27 cellular contexts compared by ENCODE assay signal in the genomic region with DNA sequence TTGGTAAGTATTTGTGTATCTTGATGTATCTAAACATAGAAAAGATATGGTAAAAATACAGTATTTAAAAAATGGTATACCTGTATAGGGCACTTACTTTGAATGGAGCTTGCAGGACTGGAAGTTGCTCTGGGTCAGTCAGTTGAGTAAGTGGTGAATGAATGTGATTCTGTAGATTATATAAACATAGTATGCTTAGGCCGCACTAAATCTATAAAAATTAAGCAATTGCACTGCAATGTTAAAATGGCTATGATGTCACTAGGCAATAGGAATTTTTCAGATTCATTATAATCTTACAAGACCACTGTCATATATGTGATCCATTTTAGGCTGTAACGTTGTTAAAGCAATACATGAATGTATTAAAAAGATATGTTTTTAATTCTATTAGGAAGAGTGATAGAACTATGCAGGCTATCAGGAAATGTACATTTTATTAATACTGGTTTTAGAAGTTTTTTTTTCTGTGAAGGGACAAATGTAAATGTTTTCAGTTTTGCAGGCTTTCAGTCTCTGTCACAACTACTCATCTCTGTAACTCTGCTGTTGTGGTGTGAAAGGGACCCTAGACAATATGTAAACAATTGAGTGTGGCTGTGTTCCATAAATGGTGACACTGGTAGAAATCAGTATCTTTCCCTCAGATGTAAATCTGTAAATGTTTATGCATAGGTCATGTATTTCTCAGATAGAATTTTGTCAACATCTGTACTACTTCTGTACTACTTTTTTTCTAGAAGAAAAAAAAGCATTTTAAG. TPM values are rescaled to one million over a fixed set of nuclear protein-coding genes. Genes with fewer than 3 reads are reported as not detected.
DNase-seq lines count a peak whose midpoint lies in the region; ATAC-seq and TF ChIP-seq lines count a peak whose summit lies in the region.
"Had no signal": no experiment of that assay in that cellular context is flagged by ENCODE, and none has a peak within 500 bp of the region (broad histone marks: within the 10 kb centered on the region; RNA-seq: fewer than 3 reads in every experiment).

No MANE protein-coding gene starts in this region.

- H3K4me1 ChIP-seq in Karpas-422 (ENCODE audit: low read length) = peaks cover 33% of the 10 kb centered on the region

- peaks cover 13% of the 10 kb centered on the region for H3K4me1 Mint-ChIP-seq in CD14-positive monocyte

- no peaks in the 10 kb centered on the region for H3K9me3 ChIP-seq in Karpas-422 (ENCODE audit: low read length)
- H3K9me3 ChIP-seq: BLaER1, upper lobe of right lung had no signal

- intact Hi-C loops in CD14-positive monocyte (cut with micrococcal nuclease) = no loop called here

- H4K20me1 ChIP-seq in Karpas-422 (ENCODE audit: insufficient read depth, low read depth, low read length) = no peaks in the 10 kb centered on the region

- no peak overlapping the region for H3K9ac ChIP-seq in Karpas-422 (ENCODE audit: low read length)
- H3K9ac ChIP-seq: BLaER1 had no signal

- peaks cover 95% of the 10 kb centered on the region for H3K79me2 ChIP-seq in Karpas-422 (ENCODE audit: low read length)

- no peak overlapping the region for H3K4me3 Mint-ChIP-seq in CD14-positive monocyte
- H3K4me3 Mint-ChIP-seq: activated naive CD4-positive, alpha-beta T cell treated with anti-CD3 and anti-CD28 coated beads, Interleukin-2, amount 10 ng/mL, durations not matched to agents 7 days and 5 days; activated T-cell treated with anti-CD3 and anti-CD28 coated beads, Interleukin-2, amount 50 U/mL, for 4 hours; T-helper 17 cell had no signal

- H3K9me2 ChIP-seq in Karpas-422 (replicated peaks; ENCODE audit: insufficient read depth, low read length) = no peaks in the 10 kb centered on the region

- no peak overlapping the region for H3K27ac Mint-ChIP-seq in CD14-positive monocyte
- H3K27ac Mint-ChIP-seq: activated naive CD4-positive, alpha-beta T cell treated with anti-CD3 and anti-CD28 coated beads, Interleukin-2, amount 10 ng/mL, durations not matched to agents 7 days and 5 days had no signal

- ATAC-seq in GM18873 (IDR thresholded peaks at IDR 0.05; ENCODE audit: low FRiP score, unreplicated experiment) = peak; percentile 55
- ATAC-seq in HG02970 (IDR thresholded peaks at IDR 0.05; ENCODE audit: low FRiP score, unreplicated experiment) = no peak
- ATAC-seq: activated T-cell treated with anti-CD3 and anti-CD28 coated beads, Interleukin-2, amount 50 U/mL, for 4 hours; left cardiac atrium; Panc1; T-helper 17 cell; upper lobe of right lung had no signal

- no peak overlapping the region for H3K4me2 ChIP-seq in Karpas-422 (ENCODE audit: low read depth, low read length, poor library complexity, severe bottlenecking)
- H3K4me2 ChIP-seq: BLaER1 had no signal

- TF ChIP-seq CTCF in GM12865 (IDR thresholded peaks at IDR 0.05; ENCODE audit: insufficient read depth, low read depth, low read length, missing control alignments) = no peak
- TF ChIP-seq CTCF in CD14-positive monocyte (IDR thresholded peaks at IDR 0.05) = no peak

- H3K9me3 Mint-ChIP-seq in CD14-positive monocyte = no peaks in the 10 kb centered on the region
- H3K9me3 Mint-ChIP-seq: activated naive CD4-positive, alpha-beta T cell treated with anti-CD3 and anti-CD28 coated beads, Interleukin-2, amount 10 ng/mL, durations not matched to agents 7 days and 5 days; activated T-cell treated with anti-CD3 and anti-CD28 coated beads, Interleukin-2, amount 50 U/mL, for 4 hours had no signal

- H3K36me3 ChIP-seq in Karpas-422 (ENCODE audit: insufficient read depth, low read length) = peaks cover 33% of the 10 kb centered on the region; the same call in 1 of the 2 replicates

- H2AFZ ChIP-seq in Karpas-422 (ENCODE audit: low read length) = no peak overlapping the region

- peaks cover 38 to 59% of the 10 kb centered on the region in 2 donors for H3K36me3 Mint-ChIP-seq in CD14-positive monocyte

- H3K27me3 Mint-ChIP-seq in CD14-positive monocyte (ENCODE audit: low read depth in 3 of 3) = no peaks in the 10 kb centered on the region
- H3K27me3 Mint-ChIP-seq: activated naive CD4-positive, alpha-beta T cell treated with anti-CD3 and anti-CD28 coated beads, Interleukin-2, amount 10 ng/mL, durations not matched to agents 7 days and 5 days; T-helper 17 cell had no signal

- H3K27ac ChIP-seq in Karpas-422 (ENCODE audit: low read length) = 0 out of 2 replicates have a peak overlapping the region, but pooled peaks have one; percentile 1
- H3K27ac ChIP-seq: BLaER1, brain microvascular endothelial cell, skin epidermis, upper lobe of right lung had no signal

- DNase-seq in GM12865 (ENCODE audit: low read depth) (peak; percentile 41), Karpas-422 (no peak), iris pigment epithelial cell (ENCODE audit: low read depth) (peak; percentile 57), NCI-H2081 treated with DMSO at 0.1 percent for 48 hours (lab: John Stamatoyannopoulos, UW) (no peak), CD14-positive monocyte (ENCODE audit: low spot score) (no peak), medulla oblongata (ENCODE audit: extremely low spot score) (no peak)
- DNase-seq: activated naive CD4-positive, alpha-beta T cell treated with anti-CD3 and anti-CD28 coated beads, Interleukin-2, amount 10 ng/mL, durations not matched to agents 7 days and 5 days; activated T-cell treated with anti-CD3 and anti-CD28 coated beads, Interleukin-2, amount 50 U/mL, for 4 hours; amniotic stem cell; brain microvascular endothelial cell; cerebellar nuclear complex; hypothalamus; left cardiac atrium; NCI-H1417 treated with DMSO at 0.1 percent for 48 hours; NCI-H345; NCI-H69; Right ventricle myocardium superior; stimulated activated naive CD4-positive, alpha-beta T cell; T-helper 17 cell; upper lobe of right lung had no signal

- H3K27me3 ChIP-seq in Karpas-422 (ENCODE audit: low read length) = no peaks in the 10 kb centered on the region
- H3K27me3 ChIP-seq: BLaER1, brain microvascular endothelial cell, upper lobe of right lung had no signal

- H3K4me3 ChIP-seq in GM12865 (ENCODE audit: low read depth, low read length) (no peak overlapping the region), Karpas-422 (ENCODE audit: low read length) (no peak overlapping the region)
- H3K4me3 ChIP-seq: BLaER1, lung, skin epidermis, upper lobe of right lung had no signal

RNA-seq across cellular contexts. Expression of a gene that starts 10.5 kb away (rescaled TPM):
- 55.6 and 79.3 TPM in 2 replicates for total RNA-seq in Karpas-422 (2014; rRNA removed; shearing (Covaris generic); ENCODE audit: low replicate concordance)
- 10 to 100 TPM; 28.3 to 45.4 TPM for polyA plus RNA-seq in CD14-positive monocyte

RNA-seq across cellular contexts. Expression of a gene that starts 51.1 kb away (rescaled TPM):
- total RNA-seq in Karpas-422 (2014; rRNA removed; shearing (Covaris generic); ENCODE audit: low replicate concordance) = not detected in 2 replicates
- polyA plus RNA-seq in CD14-positive monocyte = 1 to 10 TPM; 3.3 to 4.1 TPM
- total RNA-seq: H4 had no signal

Comparison
In these comparisons a context has a peak if more than half of its experiments do, and no peak if none do; other contexts are left out.
1. DNase-seq: peak in GM12865 (single experiment) and iris pigment epithelial cell (single experiment); none in Karpas-422 (single experiment), NCI-H2081 treated with DMSO at 0.1 percent for 48 hours (single experiment), CD14-positive monocyte (single experiment) and medulla oblongata (single experiment).